9 cellular contexts compared by ENCODE assay signal in genomic region chr3:59480486-59480995, GRCh38.
DNase-seq lines count a peak whose midpoint lies in the region; ATAC-seq and TF ChIP-seq lines count a peak whose summit lies in the region.
"Had no signal": no experiment of that assay in that cellular context is flagged by ENCODE, and none has a peak within 500 bp of the region (broad histone marks: within the 10 kb centered on the region; RNA-seq: fewer than 3 reads in every experiment).

No MANE protein-coding gene starts in this region.

- no peak overlapping the region for H3K27ac ChIP-seq in caudate nucleus (ENCODE audit: low read depth, low read length)

- no peak overlapping the region for H3K4me3 Mint-ChIP-seq in activated CD8-positive, alpha-beta T cell treated with anti-CD3 and anti-CD28 coated beads, Interleukin-2, amount 10 ng/mL, durations not matched to agents 7 days and 5 days

- POLR2A ChIA-PET in activated CD8-positive, alpha-beta T cell treated with anti-CD3 and anti-CD28 coated beads, Interleukin-2, amount 10 ng/mL, durations not matched to agents 7 days and 5 days (lab: Charles Lee), result no interaction called here

- H3K4me1 Mint-ChIP-seq in activated CD8-positive, alpha-beta T cell treated with anti-CD3 and anti-CD28 coated beads, Interleukin-2, amount 10 ng/mL, durations not matched to agents 7 days and 5 days (ENCODE audit: low read depth), result peaks cover 17% of the 10 kb centered on the region

- peaks cover 3% of the 10 kb centered on the region for H3K9me3 Mint-ChIP-seq in activated CD8-positive, alpha-beta T cell treated with anti-CD3 and anti-CD28 coated beads, Interleukin-2, amount 10 ng/mL, durations not matched to agents 7 days and 5 days (ENCODE audit: insufficient read depth)

- peak overlapping the region; percentile 24 for H3K27ac Mint-ChIP-seq in activated CD8-positive, alpha-beta T cell treated with anti-CD3 and anti-CD28 coated beads, Interleukin-2, amount 10 ng/mL, durations not matched to agents 7 days and 5 days

- CTCF ChIA-PET in activated CD8-positive, alpha-beta T cell treated with anti-CD3 and anti-CD28 coated beads, Interleukin-2, amount 10 ng/mL, durations not matched to agents 7 days and 5 days (lab: Charles Lee), result no interaction called here

- TF ChIP-seq POLR2A in erythroblast (IDR thresholded peaks at IDR 0.05; ENCODE audit: low read length), result no peak

- no peak overlapping the region for H3K4me3 ChIP-seq in skeletal muscle cell (ENCODE audit: low read depth, low read length)

- ATAC-seq in HG02981 (IDR thresholded peaks at IDR 0.05; ENCODE audit: unreplicated experiment), result peak; percentile 83
- ATAC-seq in activated CD8-positive, alpha-beta T cell treated with anti-CD3 and anti-CD28 coated beads, Interleukin-2, amount 10 ng/mL, durations not matched to agents 7 days and 5 days, result peak; percentile 64

- DNase-seq in DMS53 (lab: John Stamatoyannopoulos, UW) (peak; percentile 11), DMS53 treated with DMSO at 0.1 percent for 48 hours (lab: John Stamatoyannopoulos, UW; ENCODE audit: unreplicated experiment) (no peak), skeletal muscle cell (ENCODE audit: low read depth) (peak; percentile 44), erythroblast (lab: John Stamatoyannopoulos, UW) (no peak), caudate nucleus (lab: John Stamatoyannopoulos, UW) (no peak), KG1 (lab: John Stamatoyannopoulos, UW) (no peak)
- peak; percentile 33 for DNase-seq in activated CD8-positive, alpha-beta T cell treated with anti-CD3 and anti-CD28 coated beads, Interleukin-2, amount 10 ng/mL, durations not matched to agents 7 days and 5 days
- DNase-seq: right cardiac atrium had no signal

- H3K36me3 Mint-ChIP-seq in activated CD8-positive, alpha-beta T cell treated with anti-CD3 and anti-CD28 coated beads, Interleukin-2, amount 10 ng/mL, durations not matched to agents 7 days and 5 days (ENCODE audit: low read depth), result no peaks in the 10 kb centered on the region

- no peaks in the 10 kb centered on the region for H3K27me3 Mint-ChIP-seq in activated CD8-positive, alpha-beta T cell treated with anti-CD3 and anti-CD28 coated beads, Interleukin-2, amount 10 ng/mL, durations not matched to agents 7 days and 5 days (ENCODE audit: low read depth)

Comparison
In these comparisons a context has a peak if more than half of its experiments do, and no peak if none do; other contexts are left out.
1. DNase-seq: peak in DMS53 (single experiment), activated CD8-positive, alpha-beta T cell treated with anti-CD3 and anti-CD28 coated beads, Interleukin-2, amount 10 ng/mL, durations not matched to agents 7 days and 5 days (single experiment) and skeletal muscle cell (single experiment); none in DMS53 treated with DMSO at 0.1 percent for 48 hours (single experiment), erythroblast (0 of 2), caudate nucleus (0 of 61) and KG1 (single experiment).